ENCODE assay signal across 26 cellular contexts in genomic region chr11:17875908-17876307, GRCh38.
"Had no signal": no experiment of that assay in that cellular context is flagged by ENCODE, and none has a peak within 500 bp of the region (broad histone marks: within the 10 kb centered on the region; RNA-seq: fewer than 3 reads in every experiment).

No MANE protein-coding gene starts in this region.

- H3K4me2 ChIP-seq: smooth muscle cell had no signal

- H3K27ac Mint-ChIP-seq: memory B cell; naive thymus-derived CD4-positive, alpha-beta T cell; natural killer cell treated with Interleukin-12 subunit alpha and Interleukin-12 subunit beta and Interleukin-15 and Interleukin-18, amount 100 ng/mL, for 72 hours; progenitor cell of endocrine pancreas; stimulated activated memory B cell treated with anti-CD40 and anti-IgM and Interleukin-4, amounts not matched to agents 10 μg/mL and 1 μg/mL and 100 μg/mL, for 72 hours had no signal

- H3K27ac ChIP-seq: left ventricle myocardium inferior, ovary, right atrium auricular region, right lobe of liver, stomach, testis, thyroid gland, transverse colon, upper lobe of left lung, vagina had no signal

- H3K27me3 Mint-ChIP-seq: memory B cell; naive thymus-derived CD4-positive, alpha-beta T cell; natural killer cell treated with Interleukin-12 subunit alpha and Interleukin-12 subunit beta and Interleukin-15 and Interleukin-18, amount 100 ng/mL, for 72 hours; progenitor cell of endocrine pancreas; stimulated activated memory B cell treated with anti-CD40 and anti-IgM and Interleukin-4, amounts not matched to agents 10 μg/mL and 1 μg/mL and 100 μg/mL, for 72 hours had no signal

- H3K4me3 ChIP-seq: left ventricle myocardium inferior, lung, mucosa of descending colon, ovary, right atrium auricular region, right lobe of liver, smooth muscle cell, stomach, testis, thyroid gland, transverse colon, upper lobe of left lung, vagina had no signal

- H3K27me3 ChIP-seq: ovary, right atrium auricular region, right lobe of liver, stomach, testis, thyroid gland, transverse colon, upper lobe of left lung, vagina had no signal

- H3K4me1 ChIP-seq: right atrium auricular region, right lobe of liver, stomach, testis, thyroid gland, transverse colon, upper lobe of left lung had no signal

- DNase-seq: hypothalamus; islet precursor cell; left ventricle myocardium inferior; midbrain; mucosa of descending colon; naive thymus-derived CD4-positive, alpha-beta T cell; ovary; right lobe of liver; stimulated activated CD4-positive, alpha-beta T cell treated with anti-CD3 and anti-CD28 coated beads, Interleukin-1b, Interleukin-23, amount 100 ng/mL, for 48 hours; stimulated activated CD4-positive, alpha-beta T cell treated with anti-CD3 and anti-CD28 coated beads, Interleukin-2, amount 100 ng/mL, for 48 hours; stimulated activated CD4-positive, alpha-beta T cell treated with anti-CD3 and anti-CD28 coated beads, Interleukin-4, amount 100 ng/mL, for 4 hours; stimulated activated CD8-positive, alpha-beta memory T cell treated with anti-CD3 and anti-CD28 coated beads, Interleukin-4, amount 100 ng/mL, for 48 hours; stimulated activated naive CD8-positive, alpha-beta T cell treated with anti-CD3 and anti-CD28 coated beads, Interleukin-15, Interleukin-2, amounts not matched to agents 100 U/mL and 50 U/mL, for 24 hours; stomach; testis; thyroid gland; transverse colon; upper lobe of left lung had no signal

- H3K9me3 ChIP-seq: left ventricle myocardium inferior, mucosa of descending colon, ovary, right atrium auricular region, right lobe of liver, stomach, testis, thyroid gland, transverse colon, upper lobe of left lung, vagina had no signal

- H3K36me3 Mint-ChIP-seq: natural killer cell treated with Interleukin-12 subunit alpha and Interleukin-12 subunit beta and Interleukin-15 and Interleukin-18, amount 100 ng/mL, for 72 hours had no signal

- H3K36me3 ChIP-seq: left ventricle myocardium inferior, ovary, right atrium auricular region, right lobe of liver, thyroid gland, transverse colon, vagina had no signal

- H3K9me3 Mint-ChIP-seq: memory B cell; natural killer cell treated with Interleukin-12 subunit alpha and Interleukin-12 subunit beta and Interleukin-15 and Interleukin-18, amount 100 ng/mL, for 72 hours; stimulated activated memory B cell treated with anti-CD40 and anti-IgM and Interleukin-4, amounts not matched to agents 10 μg/mL and 1 μg/mL and 100 μg/mL, for 72 hours had no signal

- H3K4me3 Mint-ChIP-seq: memory B cell; naive thymus-derived CD4-positive, alpha-beta T cell; natural killer cell treated with Interleukin-12 subunit alpha and Interleukin-12 subunit beta and Interleukin-15 and Interleukin-18, amount 100 ng/mL, for 72 hours; stimulated activated memory B cell treated with anti-CD40 and anti-IgM and Interleukin-4, amounts not matched to agents 10 μg/mL and 1 μg/mL and 100 μg/mL, for 72 hours had no signal

- ATAC-seq: mucosa of descending colon; naive thymus-derived CD4-positive, alpha-beta T cell; natural killer cell treated with Interleukin-12 subunit alpha and Interleukin-12 subunit beta and Interleukin-15 and Interleukin-18, amount 100 ng/mL, for 72 hours; right lobe of liver; stimulated activated memory B cell treated with anti-CD40 and anti-IgM and Interleukin-4, amounts not matched to agents 10 μg/mL and 1 μg/mL and 100 μg/mL, for 72 hours; stimulated activated naive CD8-positive, alpha-beta T cell treated with anti-CD3 and anti-CD28 coated beads, Interleukin-15, Interleukin-2, amounts not matched to agents 100 U/mL and 50 U/mL, for 24 hours had no signal
